In genomic region chr5:2755371-2755715, GRCh38 we compare ENCODE assay signal across 15 cellular contexts. TPM values are rescaled to one million over a fixed set of nuclear protein-coding genes. Genes with fewer than 3 reads are reported as not detected.
DNase-seq lines count a peak whose midpoint lies in the region; ATAC-seq and TF ChIP-seq lines count a peak whose summit lies in the region.
"Had no signal": no experiment of that assay in that cellular context is flagged by ENCODE, and none has a peak within 500 bp of the region (broad histone marks: within the 10 kb centered on the region; RNA-seq: fewer than 3 reads in every experiment).

No MANE protein-coding gene starts in this region.

- H4K8ac ChIP-seq in mesenchymal stem cell (ENCODE audit: low read length): no peak overlapping the region

- no peak overlapping the region for H2BK15ac ChIP-seq in mesenchymal stem cell (ENCODE audit: low read depth, poor library complexity, severe bottlenecking)

- intact Hi-C loops in left ventricle myocardium inferior (cut with micrococcal nuclease) (no loop called here), left cardiac atrium (cut with DNase I) (no loop called here), lower leg skin (cut with DNase I; ENCODE audit: low total_unique reads) (no loop called here)

- H3K9me3 ChIP-seq in left ventricle myocardium inferior (replicated peaks) (no peaks in the 10 kb centered on the region), mesenchymal stem cell (ENCODE audit: control insufficient read depth, low read length) (no peaks in the 10 kb centered on the region)
- H3K9me3 ChIP-seq: psoas muscle had no signal

- in situ Hi-C loops in astrocyte of the spinal cord (cut with HindIII; ENCODE audit: low sequenced_read_pairs): no loop called here

- H3K23ac ChIP-seq in mesenchymal stem cell (ENCODE audit: low read length in 2 of 2): no peak overlapping the region

- H3K36me3 ChIP-seq in left ventricle myocardium inferior (no peaks in the 10 kb centered on the region), mesenchymal stem cell (ENCODE audit: control insufficient read depth in 1 of 2, insufficient read depth in 2 of 2, low read depth in 1 of 2, low read length in 2 of 2) (no peaks in the 10 kb centered on the region)

- no peak overlapping the region for H2AK5ac ChIP-seq in mesenchymal stem cell (ENCODE audit: low read length, severe bottlenecking)

- H3K36me3 Mint-ChIP-seq in type B pancreatic cell: peaks cover 3% of the 10 kb centered on the region

- no peak overlapping the region for H2AFZ ChIP-seq in mesenchymal stem cell (ENCODE audit: low read depth, low read length)

- H3K27ac Mint-ChIP-seq in type B pancreatic cell: peak overlapping the region; percentile 26
- H3K27ac Mint-ChIP-seq: activated CD8-positive, alpha-beta T cell treated with anti-CD3 and anti-CD28 coated beads for 36 hours had no signal

- no peak for DNase-seq in left ventricle myocardium inferior
- DNase-seq in left cardiac atrium: no peak
- peak; percentile 18 for DNase-seq in astrocyte of the spinal cord (ENCODE audit: low read depth, low spot score)
- DNase-seq in mesenchymal stem cell: no peak
- no peak for DNase-seq in type B pancreatic cell (ENCODE audit: extremely low spot score, unreplicated experiment)
- no peak for DNase-seq in lower leg skin (ENCODE audit: low spot score in 2 of 2)
- no peak for DNase-seq in T1000 (lab: John Stamatoyannopoulos, UW)
- DNase-seq: activated CD8-positive, alpha-beta T cell treated with anti-CD3 and anti-CD28 coated beads for 36 hours; AML-193; NCI-H1930; NCI-H774; psoas muscle; stimulated activated CD4-positive, alpha-beta T cell treated with anti-CD3 and anti-CD28 coated beads, Interleukin-2, amount 100 ng/mL, for 24 hours had no signal

- H3K9ac ChIP-seq in mesenchymal stem cell (ENCODE audit: low read length): peak overlapping the region; percentile 82

- no peak for ATAC-seq in left cardiac atrium
- ATAC-seq in GM21723 (IDR thresholded peaks at IDR 0.05; ENCODE audit: unreplicated experiment): no peak
- ATAC-seq: activated CD8-positive, alpha-beta T cell treated with anti-CD3 and anti-CD28 coated beads for 36 hours; esophagus mucosa; psoas muscle had no signal

- H3K4me1 Mint-ChIP-seq in type B pancreatic cell (ENCODE audit: unreplicated experiment): peaks cover 31% of the 10 kb centered on the region

- H3K4me1 ChIP-seq in left ventricle myocardium inferior (peaks cover 54% of the 10 kb centered on the region), mesenchymal stem cell (ENCODE audit: control insufficient read depth, insufficient read depth, low read depth, low read length) (peaks cover 23% of the 10 kb centered on the region)
- H3K4me1 ChIP-seq: psoas muscle had no signal

- H3K9me3 Mint-ChIP-seq in type B pancreatic cell: no peaks in the 10 kb centered on the region
- H3K9me3 Mint-ChIP-seq: activated CD8-positive, alpha-beta T cell treated with anti-CD3 and anti-CD28 coated beads for 36 hours had no signal

- H3K27ac ChIP-seq in left ventricle myocardium inferior (replicated peaks): no peak overlapping the region
- no peak overlapping the region for H3K27ac ChIP-seq in mesenchymal stem cell (ENCODE audit: low read length, poor library complexity, severe bottlenecking)
- H3K27ac ChIP-seq: psoas muscle had no signal

- peak overlapping the region; percentile 84 for H3K4me3 Mint-ChIP-seq in type B pancreatic cell
- H3K4me3 Mint-ChIP-seq: activated CD8-positive, alpha-beta T cell treated with anti-CD3 and anti-CD28 coated beads for 36 hours had no signal

- TF ChIP-seq POLR2A in lower leg skin (IDR thresholded peaks at IDR 0.05): no peak

- no peaks in the 10 kb centered on the region for H3K79me1 ChIP-seq in mesenchymal stem cell (replicated peaks; ENCODE audit: low read length, poor library complexity, severe bottlenecking)

- TF ChIP-seq CTCF in left ventricle myocardium inferior (IDR thresholded peaks at IDR 0.05; ENCODE audit: borderline replicate concordance): no peak
- no peak for TF ChIP-seq CTCF in astrocyte of the spinal cord (IDR thresholded peaks at IDR 0.05; ENCODE audit: low read depth, low read length)
- TF ChIP-seq CTCF in type B pancreatic cell (conservative IDR thresholded peaks at IDR 0.05): no peak
- TF ChIP-seq CTCF in lower leg skin (IDR thresholded peaks at IDR 0.05): no peak

- H2BK5ac ChIP-seq in mesenchymal stem cell (ENCODE audit: low read depth, low read length, poor library complexity, severe bottlenecking): no peak overlapping the region

- H2BK120ac ChIP-seq in mesenchymal stem cell (ENCODE audit: low read depth, low read length): no peak overlapping the region

- H3K4ac ChIP-seq in mesenchymal stem cell (ENCODE audit: low read depth in 1 of 2, low read length in 2 of 2): no peak overlapping the region

- no peak overlapping the region for H3K4me2 ChIP-seq in mesenchymal stem cell (ENCODE audit: low read length, poor library complexity, severe bottlenecking)

- H2BK12ac ChIP-seq in mesenchymal stem cell (ENCODE audit: low read length in 2 of 2): no peak overlapping the region

- H3K27me3 ChIP-seq in left ventricle myocardium inferior (ENCODE audit: low read depth) (peaks cover 98% of the 10 kb centered on the region), mesenchymal stem cell (ENCODE audit: control insufficient read depth in 1 of 2, insufficient read depth in 1 of 2, low read length in 2 of 2) (peaks cover 0 to 69% of the 10 kb centered on the region in 2 experiments)

- H3K18ac ChIP-seq in mesenchymal stem cell (ENCODE audit: low read depth in 1 of 2, low read length in 2 of 2): no peak overlapping the region

- no peak overlapping the region for H3K14ac ChIP-seq in mesenchymal stem cell (ENCODE audit: low read length in 2 of 2)

- H4K91ac ChIP-seq in mesenchymal stem cell (ENCODE audit: low read length): no peak overlapping the region

- H3K27me3 Mint-ChIP-seq in type B pancreatic cell: peaks cover 48% of the 10 kb centered on the region

- WGBS in mesenchymal stem cell: 15% methylated on average over 16 of the region's 18 CpGs
- WGBS in lower leg skin, 2 donors: 30 to 34% methylated on average over 18 of the region's 18 CpGs

- peak overlapping the region; percentile 56 for H3K4me3 ChIP-seq in left ventricle myocardium inferior
- H3K4me3 ChIP-seq in astrocyte of the spinal cord (ENCODE audit: low read depth, low read length): no peak overlapping the region
- H3K4me3 ChIP-seq in mesenchymal stem cell (ENCODE audit: insufficient read depth in 1 of 2, low read depth in 1 of 2, low read length in 2 of 2): peak overlapping the region in 1 of 2 experiments; percentile 89
- no peak overlapping the region for H3K4me3 ChIP-seq in lower leg skin (ENCODE audit: low read depth, poor library complexity, severe bottlenecking)

RNA-seq across cellular contexts. Expression of gene IRX2, which starts 3.9 kb away (rescaled TPM):
- 6.2 TPM for total RNA-seq in left ventricle myocardium inferior
- total RNA-seq in left cardiac atrium: 1 to 10 TPM in 1 of 2 donors, under 1 TPM in 1; 0.27 to 1.0 TPM
- 0.01 TPM for polyA plus RNA-seq in mesenchymal stem cell (2013, experiment 1 of 2)
- not detected for polyA plus RNA-seq in mesenchymal stem cell (2013, experiment 2 of 2)
- total RNA-seq in type B pancreatic cell (ENCODE audit: low replicate concordance): 31.4 and 42.2 TPM in 2 replicates
- 10 to 100 TPM; 31.6 to 70.2 (median 48.9) TPM for total RNA-seq in lower leg skin
- total RNA-seq: activated CD8-positive, alpha-beta T cell treated with anti-CD3 and anti-CD28 coated beads for 36 hours had no signal
